Comparison of ENCODE assay signal across 18 cellular contexts in the genomic region with DNA sequence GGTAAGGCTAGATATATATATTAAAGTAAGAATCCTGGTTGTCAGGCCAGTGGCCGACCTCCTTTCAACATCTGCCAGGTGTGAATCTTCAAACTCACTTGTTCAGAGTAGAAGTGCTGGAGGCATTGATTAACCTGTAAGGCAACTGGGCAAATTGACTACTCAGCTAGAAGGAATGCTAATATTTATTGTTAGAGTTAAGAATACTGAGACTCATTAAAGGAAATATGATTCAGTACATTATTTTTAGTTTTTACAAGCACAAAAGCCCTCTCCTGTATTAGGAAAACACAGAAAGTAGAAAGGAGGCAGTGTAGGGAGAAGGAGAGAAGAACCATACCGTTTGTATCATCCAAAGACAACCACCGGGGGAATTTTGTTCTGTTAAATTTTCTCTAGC. TPM values are rescaled to one million over a fixed set of nuclear protein-coding genes. Genes with fewer than 3 reads are reported as not detected.
DNase-seq lines count a peak whose midpoint lies in the region; ATAC-seq and TF ChIP-seq lines count a peak whose summit lies in the region.
"Had no signal": no experiment of that assay in that cellular context is flagged by ENCODE, and none has a peak within 500 bp of the region (broad histone marks: within the 10 kb centered on the region; RNA-seq: fewer than 3 reads in every experiment).

No MANE protein-coding gene starts in this region.

- H3K27me3 ChIP-seq in CD4-positive, CD25-positive, alpha-beta regulatory T cell (ENCODE audit: control insufficient read depth, insufficient read depth, low read length), result no peaks in the 10 kb centered on the region
- H3K27me3 ChIP-seq: MG63, pancreas, SJSA1, thyroid gland had no signal

- peak; percentile 3 for TF ChIP-seq CTCF in GM12873 (IDR thresholded peaks at IDR 0.05; ENCODE audit: insufficient read depth, low read depth, low read length, missing control alignments)

- H3K9me3 ChIP-seq in CD4-positive, CD25-positive, alpha-beta regulatory T cell (ENCODE audit: control insufficient read depth in 2 of 2, low read length in 2 of 2), result peaks cover 0 to 2% of the 10 kb centered on the region in 2 experiments
- H3K9me3 ChIP-seq: MG63, pancreas, SJSA1, thyroid gland had no signal

- H3K36me3 ChIP-seq in CD4-positive, CD25-positive, alpha-beta regulatory T cell (ENCODE audit: control insufficient read depth, insufficient read depth, low read length), result peaks cover 70% of the 10 kb centered on the region
- H3K36me3 ChIP-seq: MG63, pancreas, SJSA1, thyroid gland had no signal

- intact Hi-C loops in activated T-helper 1 cell treated with anti-CD3 and anti-CD28 coated beads, Interleukin-12 subunit alpha, Interleukin-12 subunit beta, Interleukin-2, Interleukin-4 antibody, amounts not matched to agents 30 ng/mL and 10 ng/mL and 1 ng/mL, durations not matched to agents 14 hours and 24 hours and 36 hours (cut with micrococcal nuclease), result loop anchor here (2.0 kb wide), 1 partner anchor 47 kb away; no protein-coding TSS in a partner anchor

- H3K4me3 ChIP-seq in CD4-positive, CD25-positive, alpha-beta regulatory T cell (ENCODE audit: low read depth, low read length), result no peak overlapping the region
- H3K4me3 ChIP-seq: MG63, pancreas, SJSA1, thyroid gland had no signal

- peak overlapping the region; percentile 24 for H3K27ac ChIP-seq in CD4-positive, CD25-positive, alpha-beta regulatory T cell (ENCODE audit: insufficient read depth, low read length, poor library complexity, severe bottlenecking)
- H3K27ac ChIP-seq: pancreas, SJSA1, thyroid gland had no signal

- no peak for DNase-seq in CD4-positive, CD25-positive, alpha-beta regulatory T cell
- DNase-seq in activated T-helper 1 cell treated with anti-CD3 and anti-CD28 coated beads, Interleukin-12 subunit alpha, Interleukin-12 subunit beta, Interleukin-2, Interleukin-4 antibody, amounts not matched to agents 30 ng/mL and 10 ng/mL and 1 ng/mL, durations not matched to agents 14 hours and 24 hours and 36 hours (ENCODE audit: low spot score), result no peak
- no peak for DNase-seq in immature natural killer cell
- no peak for DNase-seq in stimulated activated CD4-positive, alpha-beta T cell treated with anti-CD3 and anti-CD28 coated beads, Interleukin-2, amount 100 ng/mL, for 24 hours
- no peak for DNase-seq in T1000 (lab: John Stamatoyannopoulos, UW)
- no peak for DNase-seq in GM19240 (ENCODE audit: insufficient read length, low spot score)
- no peak for DNase-seq in G401 (ENCODE audit: low spot score)
- DNase-seq: activated gamma-delta T cell treated with Interleukin-2 at 50 U/mL for 16 hours; DMS53; effector CD4-positive, alpha-beta T cell; MG63; NCI-H2081 treated with DMSO at 0.1 percent for 48 hours; NCI-H526; pancreas; stimulated activated CD4-positive, alpha-beta T cell treated with anti-CD3 and anti-CD28 coated beads, Interleukin-4, amount 100 ng/mL, for 1 hour; thyroid gland had no signal

- peaks cover 44 to 88% (median 67%) of the 10 kb centered on the region in 4 donors for H3K4me1 Mint-ChIP-seq in CD4-positive, CD25-positive, alpha-beta regulatory T cell
- H3K4me1 Mint-ChIP-seq in activated T-helper 1 cell treated with anti-CD3 and anti-CD28 coated beads, Interleukin-12 subunit alpha, Interleukin-12 subunit beta, Interleukin-2, Interleukin-4 antibody, amounts not matched to agents 30 ng/mL and 10 ng/mL and 1 ng/mL, durations not matched to agents 14 hours and 24 hours and 36 hours (ENCODE audit: low read depth), result peaks cover 76% of the 10 kb centered on the region
- H3K4me1 Mint-ChIP-seq in immature natural killer cell, result peaks cover 88 to 99% of the 10 kb centered on the region in 2 donors

- H3K27me3 Mint-ChIP-seq in CD4-positive, CD25-positive, alpha-beta regulatory T cell, result no peaks in the 10 kb centered on the region
- no peaks in the 10 kb centered on the region for H3K27me3 Mint-ChIP-seq in activated T-helper 1 cell treated with anti-CD3 and anti-CD28 coated beads, Interleukin-12 subunit alpha, Interleukin-12 subunit beta, Interleukin-2, Interleukin-4 antibody, amounts not matched to agents 30 ng/mL and 10 ng/mL and 1 ng/mL, durations not matched to agents 14 hours and 24 hours and 36 hours (ENCODE audit: insufficient read depth)
- H3K27me3 Mint-ChIP-seq in immature natural killer cell (ENCODE audit: low read depth in 3 of 3), result no peaks in the 10 kb centered on the region

- in situ Hi-C loops in G401 (cut with HindIII; ENCODE audit: low sequenced_read_pairs), result no loop called here

- peak overlapping the region in 2 of 4 donors; percentile 24 to 51 for H3K4me3 Mint-ChIP-seq in CD4-positive, CD25-positive, alpha-beta regulatory T cell
- no peak overlapping the region for H3K4me3 Mint-ChIP-seq in activated T-helper 1 cell treated with anti-CD3 and anti-CD28 coated beads, Interleukin-12 subunit alpha, Interleukin-12 subunit beta, Interleukin-2, Interleukin-4 antibody, amounts not matched to agents 30 ng/mL and 10 ng/mL and 1 ng/mL, durations not matched to agents 14 hours and 24 hours and 36 hours
- peak overlapping the region in 4 of 5 donors; percentile 39 to 81 (median 54) for H3K4me3 Mint-ChIP-seq in immature natural killer cell

- peaks cover 59% of the 10 kb centered on the region for H3K4me1 ChIP-seq in CD4-positive, CD25-positive, alpha-beta regulatory T cell (ENCODE audit: control insufficient read depth, insufficient read depth, low read length, poor library complexity, severe bottlenecking)
- H3K4me1 ChIP-seq: pancreas, SJSA1, thyroid gland had no signal

- ATAC-seq in CD4-positive, CD25-positive, alpha-beta regulatory T cell (ENCODE audit: low read depth in 2 of 2), result no peak
- ATAC-seq: pancreas had no signal

- H3K9me3 Mint-ChIP-seq in CD4-positive, CD25-positive, alpha-beta regulatory T cell, result peaks cover 0 to 11% (median 3%) of the 10 kb centered on the region in 7 donors
- H3K9me3 Mint-ChIP-seq in activated T-helper 1 cell treated with anti-CD3 and anti-CD28 coated beads, Interleukin-12 subunit alpha, Interleukin-12 subunit beta, Interleukin-2, Interleukin-4 antibody, amounts not matched to agents 30 ng/mL and 10 ng/mL and 1 ng/mL, durations not matched to agents 14 hours and 24 hours and 36 hours, result peaks cover 7% of the 10 kb centered on the region
- H3K9me3 Mint-ChIP-seq in immature natural killer cell, result peaks cover 0 to under 1% (median 0%) of the 10 kb centered on the region in 6 donors

- peak overlapping the region; percentile 37 to 97 (median 86) for H3K27ac Mint-ChIP-seq in CD4-positive, CD25-positive, alpha-beta regulatory T cell
- H3K27ac Mint-ChIP-seq in activated T-helper 1 cell treated with anti-CD3 and anti-CD28 coated beads, Interleukin-12 subunit alpha, Interleukin-12 subunit beta, Interleukin-2, Interleukin-4 antibody, amounts not matched to agents 30 ng/mL and 10 ng/mL and 1 ng/mL, durations not matched to agents 14 hours and 24 hours and 36 hours, result peak overlapping the region; percentile 19
- H3K27ac Mint-ChIP-seq in immature natural killer cell, result peak overlapping the region; percentile 55 to 94 (median 80)

- peaks cover 66% of the 10 kb centered on the region for H3K36me3 Mint-ChIP-seq in CD4-positive, CD25-positive, alpha-beta regulatory T cell
- peaks cover 47% of the 10 kb centered on the region for H3K36me3 Mint-ChIP-seq in activated T-helper 1 cell treated with anti-CD3 and anti-CD28 coated beads, Interleukin-12 subunit alpha, Interleukin-12 subunit beta, Interleukin-2, Interleukin-4 antibody, amounts not matched to agents 30 ng/mL and 10 ng/mL and 1 ng/mL, durations not matched to agents 14 hours and 24 hours and 36 hours (ENCODE audit: low read depth)
- peaks cover 13 to 30% (median 26%) of the 10 kb centered on the region in 3 donors for H3K36me3 Mint-ChIP-seq in immature natural killer cell

RNA-seq across cellular contexts. Expression of a gene that starts 53.5 kb away (rescaled TPM):
- 364 TPM for total RNA-seq in CD4-positive, CD25-positive, alpha-beta regulatory T cell
- polyA plus RNA-seq in CD4-positive, CD25-positive, alpha-beta regulatory T cell, result 100 to 1,000 TPM; 320 to 435 (median 407) TPM
- total RNA-seq in activated T-helper 1 cell treated with anti-CD3 and anti-CD28 coated beads, Interleukin-12 subunit alpha, Interleukin-12 subunit beta, Interleukin-2, Interleukin-4 antibody, amounts not matched to agents 30 ng/mL and 10 ng/mL and 1 ng/mL, durations not matched to agents 14 hours and 24 hours and 36 hours, result 30.8 and 31.1 TPM in 2 replicates
- polyA plus RNA-seq in immature natural killer cell, result 100 to 1,000 TPM; 262 to 392 (median 334) TPM
- total RNA-seq in G401 (2014; rRNA removed; shearing (Covaris generic)), result not detected in 2 replicates

Comparison
In these comparisons a context has a peak if more than half of its experiments do, and no peak if none do; other contexts are left out.
1. H3K27ac Mint-ChIP-seq: peak in every context shown above with its lines; median percentile 86 in CD4-positive, CD25-positive, alpha-beta regulatory T cell; 80 in immature natural killer cell; 19 in activated T-helper 1 cell treated with anti-CD3 and anti-CD28 coated beads, Interleukin-12 subunit alpha, Interleukin-12 subunit beta, Interleukin-2, Interleukin-4 antibody, amounts not matched to agents 30 ng/mL and 10 ng/mL and 1 ng/mL, durations not matched to agents 14 hours and 24 hours and 36 hours.
2. RNA of a gene that starts 53.5 kb away (total RNA-seq): 364 TPM in CD4-positive, CD25-positive, alpha-beta regulatory T cell (single experiment) and 30.8 to 31.1 TPM in activated T-helper 1 cell treated with anti-CD3 and anti-CD28 coated beads, Interleukin-12 subunit alpha, Interleukin-12 subunit beta, Interleukin-2, Interleukin-4 antibody, amounts not matched to agents 30 ng/mL and 10 ng/mL and 1 ng/mL, durations not matched to agents 14 hours and 24 hours and 36 hours; not detected in G401; every median in the first group is over 10 times any median in the second.